Comparison of ENCODE assay signal across 8 cellular contexts in genomic region chr19:54462072-54462712, GRCh38. TPM values are rescaled to one million over a fixed set of nuclear protein-coding genes. Genes with fewer than 3 reads are reported as not detected.
DNase-seq lines count a peak whose midpoint lies in the region; ATAC-seq and TF ChIP-seq lines count a peak whose summit lies in the region.

No MANE protein-coding gene starts in this region.

- H2AFZ ChIP-seq in HCT116 (ENCODE audit: low read depth, low read length, poor library complexity, severe bottlenecking), result no peak overlapping the region

- H3K18ac ChIP-seq in mesendoderm (ENCODE audit: low read length), result no peak overlapping the region

- H3K4me1 ChIP-seq in HCT116 (ENCODE audit: control insufficient read depth in 1 of 2, insufficient read depth in 2 of 2, low read length in 2 of 2) (peaks cover 7 to 26% of the 10 kb centered on the region in 2 experiments; a peak in 3 of 4 replicates), body of pancreas (peaks cover 85% of the 10 kb centered on the region), mesendoderm (ENCODE audit: control insufficient read depth, low read depth, low read length) (peaks cover 5% of the 10 kb centered on the region)

- ATAC-seq in HCT116 (no peak), body of pancreas (no peak), GM21576 (IDR thresholded peaks at IDR 0.05; ENCODE audit: unreplicated experiment) (no peak)

- in situ Hi-C loops in ACHN (cut with HindIII; ENCODE audit: low pct_ligation_motif_present, low pct_unique_long_range_greater_than_20kb, low sequenced_read_pairs), result no loop called here

- H3K79me1 ChIP-seq in mesendoderm (ENCODE audit: low read length), result peaks cover 14% of the 10 kb centered on the region

- H3K4me3 ChIP-seq in HCT116 (replicated peaks in 1 of 2; ENCODE audit: low read depth in 1 of 2, low read length in 2 of 2), result peak overlapping the region; percentile 61 to 83
- H3K4me3 ChIP-seq in body of pancreas, result no peak overlapping the region
- H3K4me3 ChIP-seq in mesendoderm (ENCODE audit: low read length), result no peak overlapping the region

- TF ChIP-seq POLR2A in HCT116 (IDR thresholded peaks at IDR 0.05; ENCODE audit: borderline replicate concordance, extremely low read depth, insufficient read depth, insufficient read length) (no peak), body of pancreas (IDR thresholded peaks at IDR 0.05) (no peak)

- no peak overlapping the region for H4K8ac ChIP-seq in mesendoderm (ENCODE audit: low read depth, low read length)

- H3K27ac ChIP-seq in 22Rv1 (peak overlapping the region; percentile 99), HCT116 (ENCODE audit: low read depth, low read length) (peak overlapping the region; percentile 99), body of pancreas (peak overlapping the region; percentile 97 to 100 (median 98)), mesendoderm (ENCODE audit: low read depth, low read length) (peak overlapping the region; percentile 73)

- no peaks in the 10 kb centered on the region for H3K9me3 ChIP-seq in HCT116 (ENCODE audit: control insufficient read depth in 1 of 2, insufficient read depth in 1 of 2, low read depth in 1 of 2, low read length in 2 of 2)
- no peaks in the 10 kb centered on the region for H3K9me3 ChIP-seq in body of pancreas

- no peaks in the 10 kb centered on the region for H4K20me1 ChIP-seq in HCT116 (ENCODE audit: insufficient read depth)

- POLR2A ChIA-PET in HCT116 (lab: Charles Lee), result interaction anchor here (1.8 to 1.9 kb wide), 2 partner anchors 11 to 14 kb away, joined by 9 to 17 read pairs; partner anchors contain the start of genes CDC42EP5 and LENG8

- H3K4me2 ChIP-seq in HCT116 (ENCODE audit: low read length), result peak overlapping the region; percentile 97
- peak overlapping the region; percentile 77 for H3K4me2 ChIP-seq in mesendoderm (ENCODE audit: low read length)

- H2BK5ac ChIP-seq in mesendoderm (ENCODE audit: low read length), result no peak overlapping the region

- peaks cover 21 to 27% of the 10 kb centered on the region in 2 experiments; a peak in 3 of 4 replicates for H3K36me3 ChIP-seq in HCT116 (ENCODE audit: control insufficient read depth in 1 of 2, insufficient read depth in 2 of 2, low read length in 2 of 2)
- peaks cover 14 to 22% of the 10 kb centered on the region in 2 donors for H3K36me3 ChIP-seq in body of pancreas (replicated peaks in 1 of 2; ENCODE audit: insufficient read depth in 1 of 2, low read depth in 2 of 2)
- peaks cover 24% of the 10 kb centered on the region for H3K36me3 ChIP-seq in mesendoderm (ENCODE audit: control insufficient read depth, insufficient read depth, low read length)

- no peak overlapping the region for H3K4ac ChIP-seq in mesendoderm (ENCODE audit: low read depth, low read length)

- H3K27me3 ChIP-seq in HCT116 (ENCODE audit: insufficient read depth, low read length) (no peaks in the 10 kb centered on the region), body of pancreas (no peaks in the 10 kb centered on the region), mesendoderm (ENCODE audit: insufficient read depth, low read length, poor library complexity) (no peaks in the 10 kb centered on the region)

- H3K23ac ChIP-seq in mesendoderm (ENCODE audit: low read length), result peak overlapping the region; percentile 45

- H2AK5ac ChIP-seq in mesendoderm (ENCODE audit: low read length), result no peak overlapping the region

- no peak overlapping the region for H2BK15ac ChIP-seq in mesendoderm (replicated peaks; ENCODE audit: low read depth)

- BruUV-seq in HCT116 (replicated peaks; lab: Mats Ljungman, UMichigan), result TSS peak; percentile 83

- no peak for TF ChIP-seq RAD21 in HCT116 (IDR thresholded peaks at IDR 0.05; ENCODE audit: low read depth)

- peaks cover 51% of the 10 kb centered on the region for H3K79me2 ChIP-seq in HCT116 (ENCODE audit: insufficient read depth, low read length)
- H3K79me2 ChIP-seq in mesendoderm (ENCODE audit: control insufficient read depth, insufficient read depth, low read length), result peaks cover 4% of the 10 kb centered on the region

- H3K56ac ChIP-seq in mesendoderm (ENCODE audit: low read length), result peak overlapping the region; percentile 99

- no peak overlapping the region for H4K5ac ChIP-seq in mesendoderm (ENCODE audit: low read length)

- CTCF ChIA-PET in HCT116 (lab: Charles Lee), result interaction anchor here (1.6 kb wide), 1 partner anchor 13 kb away, joined by 8 read pairs; the partner anchor contains the start of gene LENG8

- H3K9ac ChIP-seq in HCT116 (ENCODE audit: low read length), result peak overlapping the region; percentile 96
- peak overlapping the region; percentile 95 for H3K9ac ChIP-seq in mesendoderm (ENCODE audit: low read length)

- H3K9me2 ChIP-seq in HCT116 (ENCODE audit: insufficient read depth), result no peaks in the 10 kb centered on the region

- intact Hi-C loops in HCT116 (cut with micrococcal nuclease) (no loop called here), body of pancreas (cut with DNase I) (no loop called here)

- WGBS in body of pancreas, 2 donors, result 35 to 48% methylated on average over 8 to 18 of the region's 19 CpGs
- no CpG with 5 or more reads among the region's 19 CpGs for WGBS in mesendoderm (ENCODE audit: extremely low coverage, insufficient coverage, low lambda C conversion rate)

- no peak for TF ChIP-seq CTCF in 22Rv1 (IDR thresholded peaks at IDR 0.05)
- no peak for TF ChIP-seq CTCF in HCT116 (IDR thresholded peaks at IDR 0.05 in 2 of 3, conservative IDR thresholded peaks at IDR 0.05 in 1 of 3; ENCODE audit: borderline replicate concordance in 1 of 3, insufficient read depth in 1 of 3, low read depth in 2 of 3, low read length in 2 of 3)
- no peak for TF ChIP-seq CTCF in body of pancreas (IDR thresholded peaks at IDR 0.05)

- no peak for DNase-seq in HCT116 (ENCODE audit: low read depth, low spot score)
- peak; percentile 64 to 75 (median 70) for DNase-seq in body of pancreas
- DNase-seq in mesendoderm, result no peak
- no peak for DNase-seq in NCI-H1436 (lab: John Stamatoyannopoulos, UW)
- no peak for DNase-seq in ACHN
- no peak for DNase-seq in NCI-H128 (lab: John Stamatoyannopoulos, UW; ENCODE audit: unreplicated experiment)

- RAD21 ChIA-PET in HCT116 (lab: Charles Lee; ENCODE audit: low non-redundant PET in 1 of 2, low total read pairs in 2 of 2, uncharacterized antibody in 2 of 2, unreplicated experiment in 2 of 2), result interaction anchor here in 1 of 2 experiments (0.7 kb wide), 1 partner anchor 14 kb away, joined by 3 read pairs; no protein-coding TSS in a partner anchor

- no peak overlapping the region for H2BK120ac ChIP-seq in mesendoderm (ENCODE audit: low read depth, low read length)

TF ChIP-seq in HCT116, 20 proteins besides CTCF, POLR2A, EP300 and RAD21 (continues in another document):
- TF ChIP-seq YY1 (IDR thresholded peaks at IDR 0.05; ENCODE audit: extremely low read depth, insufficient replicate concordance, low read depth, low read length), result no peak
- no peak for TF ChIP-seq REST (IDR thresholded peaks at IDR 0.05; ENCODE audit: low read depth)
- no peak for TF ChIP-seq SRF (IDR thresholded peaks at IDR 0.05; ENCODE audit: low read depth)
- TF ChIP-seq JUND (IDR thresholded peaks at IDR 0.05), result no peak
- TF ChIP-seq EZH2 (IDR thresholded peaks at IDR 0.05), result no peak
- TF ChIP-seq FOSL1 (IDR thresholded peaks at IDR 0.05; ENCODE audit: low read depth), result no peak
- TF ChIP-seq SIN3A (IDR thresholded peaks at IDR 0.05; ENCODE audit: low read depth), result no peak

RNA-seq across cellular contexts. Expression of gene LENG9, which starts 1.4 kb away (rescaled TPM):
- total RNA-seq in HCT116 (2021; ENCODE audit: unreplicated experiment), result 9.0 TPM
- polyA plus RNA-seq in HCT116 (2012), result 4.9 and 6.4 TPM in 2 replicates
- 10 to 100 TPM; 21.8 to 25.7 TPM for total RNA-seq in body of pancreas
- 0.72 TPM for polyA plus RNA-seq in mesendoderm (2013, experiment 1 of 2)
- polyA plus RNA-seq in mesendoderm (2013, experiment 2 of 2), result 0.88 TPM

RNA-seq across cellular contexts. Expression of gene CDC42EP5, which starts 10.9 kb away (rescaled TPM):
- total RNA-seq in HCT116 (2021; ENCODE audit: unreplicated experiment) (0.64 TPM), body of pancreas (10 to 100 TPM; 18.2 to 92.9 TPM)
- 0.75 and 0.91 TPM in 2 replicates for polyA plus RNA-seq in HCT116 (2012)
- polyA plus RNA-seq in mesendoderm (2013, experiment 1 of 2), result 0.67 TPM
- 1.9 TPM for polyA plus RNA-seq in mesendoderm (2013, experiment 2 of 2)

RNA-seq across cellular contexts. Expression of gene LENG8, which starts 13.2 kb away (rescaled TPM):
- 196 TPM for total RNA-seq in HCT116 (2021; ENCODE audit: unreplicated experiment)
- 108 and 110 TPM in 2 replicates for polyA plus RNA-seq in HCT116 (2012)
- total RNA-seq in body of pancreas, result 100 to 1,000 TPM; 182 to 290 TPM
- 54.1 TPM for polyA plus RNA-seq in mesendoderm (2013, experiment 1 of 2)
- 54.1 TPM for polyA plus RNA-seq in mesendoderm (2013, experiment 2 of 2)

RNA-seq across cellular contexts. Expression of gene LAIR2, which starts 40.4 kb away (rescaled TPM):
- total RNA-seq in HCT116 (2021; ENCODE audit: unreplicated experiment), result not detected
- not detected in 2 replicates for polyA plus RNA-seq in HCT116 (2012)
- not detected for total RNA-seq in body of pancreas
- not detected for polyA plus RNA-seq in mesendoderm (2013, experiment 1 of 2)
- polyA plus RNA-seq in mesendoderm (2013, experiment 2 of 2), result not detected

RNA-seq across cellular contexts. Expression of gene TTYH1, which starts 46.9 kb away (rescaled TPM):
- total RNA-seq in HCT116 (2021; ENCODE audit: unreplicated experiment) (0.37 TPM), body of pancreas (10 to 100 TPM; 20.5 to 88.7 TPM)
- polyA plus RNA-seq in HCT116 (2012), result 0.92 and 1.2 TPM in 2 replicates
- 3.2 TPM for polyA plus RNA-seq in mesendoderm (2013, experiment 1 of 2)
- polyA plus RNA-seq in mesendoderm (2013, experiment 2 of 2), result 3.0 TPM

Comparison
In these comparisons a context has a peak if more than half of its experiments do, and no peak if none do; other contexts are left out.
1. DNase-seq: peak in body of pancreas (4 of 4); none in HCT116 (single experiment), mesendoderm (single experiment), NCI-H1436 (single experiment), ACHN (single experiment) and NCI-H128 (single experiment).
2. H3K4me3 ChIP-seq: peak in HCT116 (2 of 2); none in body of pancreas (0 of 2) and mesendoderm (single experiment).
3. RNA of gene CDC42EP5, which starts 10.9 kb away (total RNA-seq): 18.2 to 92.9 TPM in body of pancreas; 0.64 TPM in HCT116 (single experiment); every median in the first group is over 10 times any median in the second.
4. Peak in every context shown above with its lines, with median percentiles within 50 percentile points of each other: H3K27ac ChIP-seq.